In the genomic region with DNA sequence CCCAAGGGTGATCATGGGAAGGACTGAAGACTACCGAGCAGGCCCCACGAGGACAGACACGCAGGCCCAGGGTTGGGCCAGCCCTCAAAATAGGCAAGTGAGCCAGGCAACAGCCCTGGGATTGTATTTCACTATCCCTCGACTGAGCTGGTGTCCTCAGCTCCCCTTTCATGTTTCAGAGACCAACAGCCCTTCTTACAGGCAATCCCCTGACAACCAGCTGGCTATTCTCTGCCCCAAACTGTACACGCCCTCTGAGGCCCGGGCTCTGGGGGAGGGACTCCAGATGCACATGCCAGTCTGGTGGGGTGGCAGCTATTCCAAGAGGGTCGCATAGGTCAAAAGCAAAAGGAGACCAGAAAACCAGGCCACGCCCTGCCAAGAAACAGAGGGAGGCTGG, we compare ENCODE assay signal across 19 cellular contexts.
DNase-seq lines count a peak whose midpoint lies in the region; ATAC-seq and TF ChIP-seq lines count a peak whose summit lies in the region.
"Had no signal": no experiment of that assay in that cellular context is flagged by ENCODE, and none has a peak within 500 bp of the region (broad histone marks: within the 10 kb centered on the region; RNA-seq: fewer than 3 reads in every experiment).

No MANE protein-coding gene starts in this region.

- TF ChIP-seq EP300 in transverse colon (IDR thresholded peaks at IDR 0.05; ENCODE audit: low read depth) = no peak

- H3K4me1 Mint-ChIP-seq in nephron = peaks cover 52% of the 10 kb centered on the region

- in situ Hi-C loops in transverse colon (cut with MboI; ENCODE audit: low pct_ligation_motif_present in 1 of 4, low pct_unique_long_range_greater_than_20kb in 1 of 4, low sequenced_read_pairs in 3 of 4) = no loop called here

- TF ChIP-seq POLR2A in transverse colon (IDR thresholded peaks at IDR 0.05) = no peak

- no peaks in the 10 kb centered on the region for H3K9me3 ChIP-seq in transverse colon
- H3K9me3 ChIP-seq: pancreas, thyroid gland had no signal

- H3K36me3 Mint-ChIP-seq in nephron (ENCODE audit: low read depth) = no peaks in the 10 kb centered on the region

- H3K27ac Mint-ChIP-seq in nephron = peak overlapping the region in 2 of 3 experiments; percentile 5 to 29
- H3K27ac Mint-ChIP-seq: activated CD4-positive, alpha-beta T cell treated with anti-CD3 and anti-CD28 coated beads, Interleukin-2, amount 10 ng/mL, durations not matched to agents 7 days and 5 days; HFFc6 had no signal

- intact Hi-C loops in transverse colon (cut with DNase I; ENCODE audit: low total_unique reads) = no loop called here

- H3K27me3 Mint-ChIP-seq in nephron (ENCODE audit: low read depth) = peaks cover 8% of the 10 kb centered on the region
- H3K27me3 Mint-ChIP-seq: activated CD4-positive, alpha-beta T cell treated with anti-CD3 and anti-CD28 coated beads, Interleukin-2, amount 10 ng/mL, durations not matched to agents 7 days and 5 days had no signal

- TF ChIP-seq CTCF in fibroblast of the aortic adventitia (IDR thresholded peaks at IDR 0.05; ENCODE audit: insufficient read depth, low read length) = no peak
- no peak for TF ChIP-seq CTCF in nephron (IDR thresholded peaks at IDR 0.05; ENCODE audit: unreplicated experiment in 3 of 3)
- no peak for TF ChIP-seq CTCF in transverse colon (IDR thresholded peaks at IDR 0.05)

- H3K27ac ChIP-seq in transverse colon = peak overlapping the region; percentile 44 to 57 (median 52)
- H3K27ac ChIP-seq: 22Rv1, KMS-11, pancreas had no signal

- H3K36me3 ChIP-seq in transverse colon = no peaks in the 10 kb centered on the region
- H3K36me3 ChIP-seq: pancreas, thyroid gland had no signal

- no peaks in the 10 kb centered on the region for H3K9me3 Mint-ChIP-seq in nephron
- H3K9me3 Mint-ChIP-seq: HFFc6 had no signal

- no peak for ATAC-seq in HG03571 (IDR thresholded peaks at IDR 0.05; ENCODE audit: unreplicated experiment)
- ATAC-seq in HG03439 (IDR thresholded peaks at IDR 0.05; ENCODE audit: unreplicated experiment) = no peak

- H3K4me3 ChIP-seq in fibroblast of the aortic adventitia (ENCODE audit: low read depth, low read length) (no peak overlapping the region), transverse colon (no peak overlapping the region)
- H3K4me3 ChIP-seq: pancreas, thyroid gland had no signal

- WGBS in transverse colon (ENCODE audit: low coverage in 1 of 2), 2 donors = 71% methylated on average over 8 of the region's 8 CpGs; no CpG with 5 or more reads in 1 of the 2 donors

- H3K27me3 ChIP-seq in transverse colon = no peaks in the 10 kb centered on the region
- H3K27me3 ChIP-seq: pancreas, thyroid gland had no signal

- peak; percentile 40 for DNase-seq in NCI-H2171 treated with DMSO at 0.1 percent for 48 hours (lab: John Stamatoyannopoulos, UW)
- no peak for DNase-seq in NCI-H2171 (lab: John Stamatoyannopoulos, UW)
- peak; percentile 35 for DNase-seq in fibroblast of the aortic adventitia (ENCODE audit: low read depth)
- no peak for DNase-seq in transverse colon
- DNase-seq in NAMALWA (ENCODE audit: low spot score) = no peak
- DNase-seq: activated CD4-positive, alpha-beta T cell treated with anti-CD3 and anti-CD28 coated beads, Interleukin-2, amount 10 ng/mL, durations not matched to agents 7 days and 5 days; activated T-cell treated with anti-CD3 and anti-CD28 coated beads, Interleukin-2, amount 50 U/mL, for 1 hour; cortex of kidney; HFFc6; NCI-H146; NCI-H748 treated with DMSO at 0.1 percent for 48 hours; stimulated activated CD4-positive, alpha-beta T cell treated with anti-CD3 and anti-CD28 coated beads, Interleukin-15, amount 100 ng/mL, for 24 hours; thyroid gland had no signal

- H3K4me1 ChIP-seq in transverse colon = peaks cover 8 to 18% (median 11%) of the 10 kb centered on the region in 4 donors

- peak overlapping the region in 1 of 3 experiments; percentile 30 for H3K4me3 Mint-ChIP-seq in nephron
- H3K4me3 Mint-ChIP-seq: activated CD4-positive, alpha-beta T cell treated with anti-CD3 and anti-CD28 coated beads, Interleukin-2, amount 10 ng/mL, durations not matched to agents 7 days and 5 days; HFFc6 had no signal

Comparison
In these comparisons a context has a peak if more than half of its experiments do, and no peak if none do; other contexts are left out.
1. DNase-seq: peak in NCI-H2171 treated with DMSO at 0.1 percent for 48 hours (single experiment) and fibroblast of the aortic adventitia (single experiment); none in NCI-H2171 (single experiment), transverse colon (single experiment) and NAMALWA (single experiment).